In genomic region chr13:61415749-61416148, GRCh38 we compare ENCODE assay signal across 10 cellular contexts. TPM values are rescaled to one million over a fixed set of nuclear protein-coding genes. Genes with fewer than 3 reads are reported as not detected.
DNase-seq lines count a peak whose midpoint lies in the region; ATAC-seq, FAIRE-seq and TF ChIP-seq lines count a peak whose summit lies in the region.
"Had no signal": no experiment of that assay in that cellular context is flagged by ENCODE, and none has a peak within 500 bp of the region (broad histone marks: within the 10 kb centered on the region; RNA-seq: fewer than 3 reads in every experiment).

Gene PCDH20 (minus strand): TSS chr13:61415849. CDS start chr13:61415158, 691 bp downstream.

- peak within 1 kb of the TSS in 1 of 2 donors; percentile 69 for H3K27ac ChIP-seq in right atrium auricular region

- no peak for ATAC-seq in left cardiac atrium
- no peak for ATAC-seq in GM21737 (IDR thresholded peaks at IDR 0.05; ENCODE audit: unreplicated experiment)
- no peak for ATAC-seq in HG03342 (IDR thresholded peaks at IDR 0.05; ENCODE audit: unreplicated experiment)

- DNase-seq in right atrium auricular region (ENCODE audit: low spot score) (no peak), left cardiac atrium (no peak), glutamatergic neuron (no peak), osteocyte (ENCODE audit: extremely low spot score, unreplicated experiment) (no peak), GM12892 (ENCODE audit: insufficient read length) (no peak), GM03348 (ENCODE audit: low spot score) (no peak)

- peak within 1 kb of the TSS; percentile 97 for H3K4me3 Mint-ChIP-seq in glutamatergic neuron (ENCODE audit: unreplicated experiment)
- H3K4me3 Mint-ChIP-seq in osteocyte (ENCODE audit: unreplicated experiment), result peak within 1 kb of the TSS; percentile 80

- no peak for FAIRE-seq in GM12892 (lab: Jason Lieb, UNC)

- H3K27ac Mint-ChIP-seq in glutamatergic neuron (ENCODE audit: unreplicated experiment), result peak within 1 kb of the TSS; percentile 20
- no peak within 1 kb of the TSS for H3K27ac Mint-ChIP-seq in osteocyte (ENCODE audit: unreplicated experiment)

- H3K9me3 Mint-ChIP-seq in glutamatergic neuron (ENCODE audit: unreplicated experiment), result no peaks in the 10 kb centered on the region
- no peaks in the 10 kb centered on the region for H3K9me3 Mint-ChIP-seq in osteocyte (ENCODE audit: unreplicated experiment)

- no peaks in the 10 kb centered on the region for H3K27me3 ChIP-seq in right atrium auricular region

- H3K4me3 ChIP-seq in right atrium auricular region, result peak within 1 kb of the TSS; percentile 46 to 49

- peaks cover 3% of the 10 kb centered on the region for H3K36me3 ChIP-seq in right atrium auricular region

- H3K4me1 Mint-ChIP-seq in glutamatergic neuron (ENCODE audit: low read depth, unreplicated experiment), result peaks cover 5% of the 10 kb centered on the region
- peaks cover 34% of the 10 kb centered on the region for H3K4me1 Mint-ChIP-seq in osteocyte (ENCODE audit: unreplicated experiment)

- H3K27me3 Mint-ChIP-seq in glutamatergic neuron (ENCODE audit: unreplicated experiment) (peaks cover 3% of the 10 kb centered on the region), osteocyte (ENCODE audit: unreplicated experiment) (peaks cover 58% of the 10 kb centered on the region)

- TF ChIP-seq CTCF in right atrium auricular region (IDR thresholded peaks at IDR 0.05) (no peak), glutamatergic neuron (IDR thresholded peaks at IDR 0.05; ENCODE audit: partially characterized antibody, unreplicated experiment) (no peak), osteocyte (IDR thresholded peaks at IDR 0.05) (no peak)

- H3K36me3 Mint-ChIP-seq in glutamatergic neuron (ENCODE audit: unreplicated experiment), result no peaks in the 10 kb centered on the region
- H3K36me3 Mint-ChIP-seq in osteocyte (ENCODE audit: unreplicated experiment), result no peaks in the 10 kb centered on the region

- intact Hi-C loops in left cardiac atrium (cut with DNase I), result loop anchor here in 1 of 2 donors (10.0 kb wide), 3 partner anchors 281 to 761 kb away; no protein-coding TSS in a partner anchor

- H3K4me1 ChIP-seq in right atrium auricular region, result peaks cover 0 to 10% of the 10 kb centered on the region in 2 donors

- TF ChIP-seq POLR2A in GM12892 (IDR thresholded peaks at IDR 0.05; ENCODE audit: low read depth, low read length), result no peak

- H3K9me3 ChIP-seq in right atrium auricular region, result no peaks in the 10 kb centered on the region

RNA-seq across cellular contexts. Expression of gene PCDH20, which starts in this region (rescaled TPM):
- total RNA-seq in right atrium auricular region (10 to 100 TPM in 1 of 2 donors, 1 to 10 TPM in 1; 6.4 to 50.7 TPM), left cardiac atrium (10 to 100 TPM in 1 of 2 donors, 1 to 10 TPM in 1; 8.7 to 34.5 TPM), glutamatergic neuron (ENCODE audit: unreplicated experiment) (0.64 TPM), osteocyte (0.47 and 0.70 TPM in 2 replicates)
- polyA plus RNA-seq in GM12892 (2012; ENCODE audit: missing spikeins), result not detected
- total RNA-seq: activated CD8-positive, alpha-beta memory T cell treated with anti-CD3 and anti-CD28 coated beads for 36 hours; glomerular endothelial cell had no signal
